Comparison of ENCODE assay signal across 8 cellular contexts in genomic region chr9:136885950-136886578, GRCh38. TPM values are rescaled to one million over a fixed set of nuclear protein-coding genes. Genes with fewer than 3 reads are reported as not detected.
DNase-seq lines count a peak whose midpoint lies in the region; ATAC-seq and TF ChIP-seq lines count a peak whose summit lies in the region.

A gene with protein sequence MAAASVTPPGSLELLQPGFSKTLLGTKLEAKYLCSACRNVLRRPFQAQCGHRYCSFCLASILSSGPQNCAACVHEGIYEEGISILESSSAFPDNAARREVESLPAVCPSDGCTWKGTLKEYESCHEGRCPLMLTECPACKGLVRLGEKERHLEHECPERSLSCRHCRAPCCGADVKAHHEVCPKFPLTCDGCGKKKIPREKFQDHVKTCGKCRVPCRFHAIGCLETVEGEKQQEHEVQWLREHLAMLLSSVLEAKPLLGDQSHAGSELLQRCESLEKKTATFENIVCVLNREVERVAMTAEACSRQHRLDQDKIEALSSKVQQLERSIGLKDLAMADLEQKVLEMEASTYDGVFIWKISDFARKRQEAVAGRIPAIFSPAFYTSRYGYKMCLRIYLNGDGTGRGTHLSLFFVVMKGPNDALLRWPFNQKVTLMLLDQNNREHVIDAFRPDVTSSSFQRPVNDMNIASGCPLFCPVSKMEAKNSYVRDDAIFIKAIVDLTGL (plus strand): TSS chr9:136886516. CDS start chr9:136898741, 12,225 bp downstream.

- no peaks in the 10 kb centered on the region for H3K9me3 Mint-ChIP-seq in activated T-cell treated with anti-CD3 and anti-CD28 coated beads, Interleukin-2, amount 50 U/mL, for 24 hours

- peaks cover 13% of the 10 kb centered on the region for H3K4me1 ChIP-seq in muscle layer of colon (ENCODE audit: insufficient read depth, low read length)

- peak within 1 kb of the TSS; percentile 95 for H3K27ac Mint-ChIP-seq in activated T-cell treated with anti-CD3 and anti-CD28 coated beads, Interleukin-2, amount 50 U/mL, for 24 hours

- H3K36me3 Mint-ChIP-seq in activated T-cell treated with anti-CD3 and anti-CD28 coated beads, Interleukin-2, amount 50 U/mL, for 24 hours (ENCODE audit: low read depth): peaks cover 49% of the 10 kb centered on the region

- H3K27ac ChIP-seq in muscle layer of colon (ENCODE audit: low read depth, low read length): peak within 1 kb of the TSS; percentile 70

- H3K4me1 Mint-ChIP-seq in activated T-cell treated with anti-CD3 and anti-CD28 coated beads, Interleukin-2, amount 50 U/mL, for 24 hours (ENCODE audit: low read depth): peaks cover 62% of the 10 kb centered on the region

- ATAC-seq in GM21723 (IDR thresholded peaks at IDR 0.05; ENCODE audit: unreplicated experiment) (peak; percentile 75), esophagus mucosa (peak; percentile 93)

- peak within 1 kb of the TSS; percentile 44 for H3K9ac ChIP-seq in muscle layer of colon (ENCODE audit: low read length)

- DNase-seq in DMS53 treated with DMSO at 0.1 percent for 48 hours (lab: John Stamatoyannopoulos, UW; ENCODE audit: unreplicated experiment) (peak; percentile 92), KG1 (lab: John Stamatoyannopoulos, UW) (peak; percentile 94)
- DNase-seq in activated T-cell treated with anti-CD3 and anti-CD28 coated beads, Interleukin-2, amount 50 U/mL, for 24 hours: peak; percentile 99
- DNase-seq in stimulated activated CD8-positive, alpha-beta memory T cell treated with anti-CD3 and anti-CD28 coated beads, Interleukin-7, amount 100 ng/mL, for 1 hour (ENCODE audit: low read depth in 2 of 2): peak; percentile 94 to 95

- H3K4me3 ChIP-seq in muscle layer of colon (ENCODE audit: low read depth in 1 of 2, low read length in 2 of 2): peak within 1 kb of the TSS; percentile 66 to 71

- peak within 1 kb of the TSS; percentile 97 for H3K4me3 Mint-ChIP-seq in activated T-cell treated with anti-CD3 and anti-CD28 coated beads, Interleukin-2, amount 50 U/mL, for 24 hours

- H3K27me3 Mint-ChIP-seq in activated T-cell treated with anti-CD3 and anti-CD28 coated beads, Interleukin-2, amount 50 U/mL, for 24 hours: no peaks in the 10 kb centered on the region

- H3K27me3 ChIP-seq in muscle layer of colon (ENCODE audit: control insufficient read depth in 1 of 2, insufficient read depth in 2 of 2, low read length in 2 of 2): no peaks in the 10 kb centered on the region

- no peaks in the 10 kb centered on the region for H3K36me3 ChIP-seq in muscle layer of colon (ENCODE audit: insufficient read depth, low read length)

- no peaks in the 10 kb centered on the region for H3K9me3 ChIP-seq in muscle layer of colon (ENCODE audit: low read length)

TF ChIP-seq in PFSK-1, 5 proteins besides CTCF, POLR2A, EP300 and RAD21:
- no peak for TF ChIP-seq SIN3A (IDR thresholded peaks at IDR 0.05; ENCODE audit: borderline replicate concordance, insufficient read depth, low read length)
- TF ChIP-seq FOXP2 (optimal IDR thresholded peaks at IDR 0.05; ENCODE audit: borderline replicate concordance, extremely low read depth, extremely low read length, insufficient read depth): no peak
- peak; percentile 60 for TF ChIP-seq POLR2AphosphoS5 (IDR thresholded peaks at IDR 0.05; ENCODE audit: low read depth, low read length)
- TF ChIP-seq, protein P1, sequence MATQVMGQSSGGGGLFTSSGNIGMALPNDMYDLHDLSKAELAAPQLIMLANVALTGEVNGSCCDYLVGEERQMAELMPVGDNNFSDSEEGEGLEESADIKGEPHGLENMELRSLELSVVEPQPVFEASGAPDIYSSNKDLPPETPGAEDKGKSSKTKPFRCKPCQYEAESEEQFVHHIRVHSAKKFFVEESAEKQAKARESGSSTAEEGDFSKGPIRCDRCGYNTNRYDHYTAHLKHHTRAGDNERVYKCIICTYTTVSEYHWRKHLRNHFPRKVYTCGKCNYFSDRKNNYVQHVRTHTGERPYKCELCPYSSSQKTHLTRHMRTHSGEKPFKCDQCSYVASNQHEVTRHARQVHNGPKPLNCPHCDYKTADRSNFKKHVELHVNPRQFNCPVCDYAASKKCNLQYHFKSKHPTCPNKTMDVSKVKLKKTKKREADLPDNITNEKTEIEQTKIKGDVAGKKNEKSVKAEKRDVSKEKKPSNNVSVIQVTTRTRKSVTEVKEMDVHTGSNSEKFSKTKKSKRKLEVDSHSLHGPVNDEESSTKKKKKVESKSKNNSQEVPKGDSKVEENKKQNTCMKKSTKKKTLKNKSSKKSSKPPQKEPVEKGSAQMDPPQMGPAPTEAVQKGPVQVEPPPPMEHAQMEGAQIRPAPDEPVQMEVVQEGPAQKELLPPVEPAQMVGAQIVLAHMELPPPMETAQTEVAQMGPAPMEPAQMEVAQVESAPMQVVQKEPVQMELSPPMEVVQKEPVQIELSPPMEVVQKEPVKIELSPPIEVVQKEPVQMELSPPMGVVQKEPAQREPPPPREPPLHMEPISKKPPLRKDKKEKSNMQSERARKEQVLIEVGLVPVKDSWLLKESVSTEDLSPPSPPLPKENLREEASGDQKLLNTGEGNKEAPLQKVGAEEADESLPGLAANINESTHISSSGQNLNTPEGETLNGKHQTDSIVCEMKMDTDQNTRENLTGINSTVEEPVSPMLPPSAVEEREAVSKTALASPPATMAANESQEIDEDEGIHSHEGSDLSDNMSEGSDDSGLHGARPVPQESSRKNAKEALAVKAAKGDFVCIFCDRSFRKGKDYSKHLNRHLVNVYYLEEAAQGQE (IDR thresholded peaks at IDR 0.05; ENCODE audit: insufficient read depth in 1 of 2, low read depth in 2 of 2, low read length in 2 of 2): no peak
- 0 out of 2 replicates have a peak, but pooled peaks have one; percentile 24 for TF ChIP-seq TAF1 (IDR thresholded peaks at IDR 0.05; ENCODE audit: borderline replicate concordance, insufficient read depth, low read length)

RNA-seq across cellular contexts. Expression of the gene that starts here (rescaled TPM):
- polyA plus RNA-seq in PFSK-1 (2012; ENCODE audit: insufficient read length, low read depth): 25.5 TPM
- 11.1 TPM for total RNA-seq in esophagus mucosa

Comparison
In these comparisons a context has a peak if more than half of its experiments do, and no peak if none do; other contexts are left out.
1. Peak in every context shown above with its lines: DNase-seq, ATAC-seq, H3K4me3 ChIP-seq and H3K27ac ChIP-seq.